In the genomic region with DNA sequence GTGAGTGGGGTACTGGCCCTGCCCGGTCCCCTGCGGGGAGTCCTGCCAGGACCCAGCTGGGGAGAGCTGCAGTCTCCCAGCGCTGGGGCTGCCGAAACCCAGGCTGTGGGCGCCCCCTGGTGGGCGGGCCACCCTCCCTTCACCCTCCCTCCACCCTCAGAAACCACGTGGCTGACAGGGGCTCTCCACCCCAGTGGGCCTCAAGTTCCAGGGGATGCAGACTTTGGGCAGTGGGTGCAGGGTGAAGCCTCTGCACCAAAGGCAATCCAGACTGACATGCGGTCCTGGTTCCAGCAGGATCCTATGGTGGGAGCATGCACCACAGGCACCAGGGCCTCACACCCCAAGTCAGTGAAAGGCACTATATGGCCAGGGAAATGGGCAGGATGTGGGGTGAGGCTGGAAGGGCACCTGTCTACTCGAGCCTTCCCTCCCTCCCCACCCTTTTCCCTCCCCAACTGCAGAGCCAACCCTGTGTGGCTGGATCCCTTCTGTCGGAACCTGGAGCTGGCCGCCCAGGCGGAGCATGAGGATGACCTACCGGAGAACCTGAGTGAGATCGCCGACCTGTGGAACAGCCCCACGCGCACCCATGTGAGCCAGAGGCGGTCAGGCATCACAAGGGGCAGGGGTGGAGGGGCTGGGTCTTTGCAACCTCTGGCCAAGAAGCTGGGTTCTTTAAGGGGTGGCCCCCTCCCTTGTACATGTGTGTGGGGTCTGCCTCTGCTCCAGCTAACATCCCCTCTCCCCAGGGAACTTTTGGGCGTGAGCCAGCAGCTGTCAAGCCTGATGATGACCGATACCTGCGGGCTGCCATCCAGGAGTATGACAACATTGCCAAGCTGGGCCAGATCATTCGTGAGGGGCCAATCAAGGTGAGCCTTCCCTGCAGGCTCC, we compare ENCODE assay signal across 1 cellular context.
A peak's percentile ranks its signal among the peaks of the same experiment; 100 is the strongest.
TF ChIP-seq lines count a peak whose summit lies in the region.

No MANE protein-coding gene starts in this region.

TF ChIP-seq in K562, 482 proteins besides CTCF, POLR2A, EP300 and RAD21 (continued from another document and continues in another):
- TF ChIP-seq, protein P1, sequence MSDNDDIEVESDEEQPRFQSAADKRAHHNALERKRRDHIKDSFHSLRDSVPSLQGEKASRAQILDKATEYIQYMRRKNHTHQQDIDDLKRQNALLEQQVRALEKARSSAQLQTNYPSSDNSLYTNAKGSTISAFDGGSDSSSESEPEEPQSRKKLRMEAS (CRISPR knock-in tag; IDR thresholded peaks at IDR 0.05): peak; percentile 93
- TF ChIP-seq MGA (IDR thresholded peaks at IDR 0.05): peak; percentile 55
- TF ChIP-seq SNAPC5 (CRISPR knock-in tag; IDR thresholded peaks at IDR 0.05): no peak
- peak; percentile 59 to 68; a peak in 3 of 4 replicates for TF ChIP-seq MAZ (CRISPR knock-in tag; conservative IDR thresholded peaks at IDR 0.05 in 1 of 2, IDR thresholded peaks at IDR 0.05 in 1 of 2)
- TF ChIP-seq ZNF583 (CRISPR knock-in tag; IDR thresholded peaks at IDR 0.05): no peak
- 0 out of 4 replicates have a peak, but pooled peaks of 1 of the 2 experiments have one; percentile 32 for TF ChIP-seq RCOR1 (IDR thresholded peaks at IDR 0.05; ENCODE audit: borderline replicate concordance in 1 of 2, low read depth in 2 of 2, low read length in 2 of 2)
- peak; percentile 32; the same call in 1 of the 2 replicates for TF ChIP-seq CTBP1 (IDR thresholded peaks at IDR 0.05; ENCODE audit: borderline replicate concordance)
- peak; percentile 77 for TF ChIP-seq MEIS2 (IDR thresholded peaks at IDR 0.05; ENCODE audit: partially characterized antibody)
- peak; percentile 92 for TF ChIP-seq SMC3 (conservative IDR thresholded peaks at IDR 0.05; ENCODE audit: insufficient read depth, low read depth, low read length)
- TF ChIP-seq POLR2AphosphoS2 (IDR thresholded peaks at IDR 0.05; ENCODE audit: low read length): 0 out of 2 replicates have a peak, but pooled peaks have one; percentile 35
- TF ChIP-seq FOXP1 (CRISPR knock-in tag; IDR thresholded peaks at IDR 0.05): no peak
- TF ChIP-seq RBM22 (IDR thresholded peaks at IDR 0.05; ENCODE audit: low read depth, low read length, poor library complexity, severe bottlenecking): peak; percentile 69
- no peak for TF ChIP-seq PURB (CRISPR knock-in tag; IDR thresholded peaks at IDR 0.05; ENCODE audit: low read depth)
- TF ChIP-seq, protein P2, sequence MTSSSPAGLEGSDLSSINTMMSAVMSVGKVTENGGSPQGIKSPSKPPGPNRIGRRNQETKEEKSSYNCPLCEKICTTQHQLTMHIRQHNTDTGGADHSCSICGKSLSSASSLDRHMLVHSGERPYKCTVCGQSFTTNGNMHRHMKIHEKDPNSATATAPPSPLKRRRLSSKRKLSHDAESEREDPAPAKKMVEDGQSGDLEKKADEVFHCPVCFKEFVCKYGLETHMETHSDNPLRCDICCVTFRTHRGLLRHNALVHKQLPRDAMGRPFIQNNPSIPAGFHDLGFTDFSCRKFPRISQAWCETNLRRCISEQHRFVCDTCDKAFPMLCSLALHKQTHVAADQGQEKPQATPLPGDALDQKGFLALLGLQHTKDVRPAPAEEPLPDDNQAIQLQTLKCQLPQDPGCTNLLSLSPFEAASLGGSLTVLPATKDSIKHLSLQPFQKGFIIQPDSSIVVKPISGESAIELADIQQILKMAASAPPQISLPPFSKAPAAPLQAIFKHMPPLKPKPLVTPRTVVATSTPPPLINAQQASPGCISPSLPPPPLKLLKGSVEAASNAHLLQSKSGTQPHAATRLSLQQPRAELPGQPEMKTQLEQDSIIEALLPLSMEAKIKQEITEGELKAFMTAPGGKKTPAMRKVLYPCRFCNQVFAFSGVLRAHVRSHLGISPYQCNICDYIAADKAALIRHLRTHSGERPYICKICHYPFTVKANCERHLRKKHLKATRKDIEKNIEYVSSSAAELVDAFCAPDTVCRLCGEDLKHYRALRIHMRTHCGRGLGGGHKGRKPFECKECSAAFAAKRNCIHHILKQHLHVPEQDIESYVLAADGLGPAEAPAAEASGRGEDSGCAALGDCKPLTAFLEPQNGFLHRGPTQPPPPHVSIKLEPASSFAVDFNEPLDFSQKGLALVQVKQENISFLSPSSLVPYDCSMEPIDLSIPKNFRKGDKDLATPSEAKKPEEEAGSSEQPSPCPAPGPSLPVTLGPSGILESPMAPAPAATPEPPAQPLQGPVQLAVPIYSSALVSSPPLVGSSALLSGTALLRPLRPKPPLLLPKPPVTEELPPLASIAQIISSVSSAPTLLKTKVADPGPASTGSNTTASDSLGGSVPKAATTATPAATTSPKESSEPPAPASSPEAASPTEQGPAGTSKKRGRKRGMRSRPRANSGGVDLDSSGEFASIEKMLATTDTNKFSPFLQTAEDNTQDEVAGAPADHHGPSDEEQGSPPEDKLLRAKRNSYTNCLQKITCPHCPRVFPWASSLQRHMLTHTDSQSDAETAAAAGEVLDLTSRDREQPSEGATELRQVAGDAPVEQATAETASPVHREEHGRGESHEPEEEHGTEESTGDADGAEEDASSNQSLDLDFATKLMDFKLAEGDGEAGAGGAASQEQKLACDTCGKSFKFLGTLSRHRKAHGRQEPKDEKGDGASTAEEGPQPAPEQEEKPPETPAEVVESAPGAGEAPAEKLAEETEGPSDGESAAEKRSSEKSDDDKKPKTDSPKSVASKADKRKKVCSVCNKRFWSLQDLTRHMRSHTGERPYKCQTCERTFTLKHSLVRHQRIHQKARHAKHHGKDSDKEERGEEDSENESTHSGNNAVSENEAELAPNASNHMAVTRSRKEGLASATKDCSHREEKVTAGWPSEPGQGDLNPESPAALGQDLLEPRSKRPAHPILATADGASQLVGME (CRISPR knock-in tag; IDR thresholded peaks at IDR 0.05): 0 out of 2 replicates have a peak, but pooled peaks have one; percentile 28
- TF ChIP-seq, protein P3, sequence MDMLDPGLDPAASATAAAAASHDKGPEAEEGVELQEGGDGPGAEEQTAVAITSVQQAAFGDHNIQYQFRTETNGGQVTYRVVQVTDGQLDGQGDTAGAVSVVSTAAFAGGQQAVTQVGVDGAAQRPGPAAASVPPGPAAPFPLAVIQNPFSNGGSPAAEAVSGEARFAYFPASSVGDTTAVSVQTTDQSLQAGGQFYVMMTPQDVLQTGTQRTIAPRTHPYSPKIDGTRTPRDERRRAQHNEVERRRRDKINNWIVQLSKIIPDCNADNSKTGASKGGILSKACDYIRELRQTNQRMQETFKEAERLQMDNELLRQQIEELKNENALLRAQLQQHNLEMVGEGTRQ (CRISPR knock-in tag; IDR thresholded peaks at IDR 0.05): peak; percentile 86
- 0 out of 2 replicates have a peak, but pooled peaks have one; percentile 50 for TF ChIP-seq HLTF (IDR thresholded peaks at IDR 0.05)
- TF ChIP-seq CREB3 (tag; conservative IDR thresholded peaks at IDR 0.05; ENCODE audit: low read depth): no peak
- peak; percentile 28; the same call in 1 of the 2 replicates for TF ChIP-seq ZBTB33 (CRISPR knock-in tag; IDR thresholded peaks at IDR 0.05)
- 0 out of 4 replicates have a peak, but pooled peaks of 1 of the 2 experiments have one; percentile 36 for TF ChIP-seq HDAC1 (IDR thresholded peaks at IDR 0.05)
- no peak for TF ChIP-seq GMEB1 (CRISPR knock-in tag; IDR thresholded peaks at IDR 0.05)
